1 cellular context compared by ENCODE assay signal in genomic region chr10:72241853-72242252, GRCh38.
TF ChIP-seq lines count a peak whose summit lies in the region.

No MANE protein-coding gene starts in this region.

TF ChIP-seq in WTC11, 78 proteins besides CTCF, POLR2A, EP300 and RAD21 (continued from another document):
- TF ChIP-seq, protein P1, sequence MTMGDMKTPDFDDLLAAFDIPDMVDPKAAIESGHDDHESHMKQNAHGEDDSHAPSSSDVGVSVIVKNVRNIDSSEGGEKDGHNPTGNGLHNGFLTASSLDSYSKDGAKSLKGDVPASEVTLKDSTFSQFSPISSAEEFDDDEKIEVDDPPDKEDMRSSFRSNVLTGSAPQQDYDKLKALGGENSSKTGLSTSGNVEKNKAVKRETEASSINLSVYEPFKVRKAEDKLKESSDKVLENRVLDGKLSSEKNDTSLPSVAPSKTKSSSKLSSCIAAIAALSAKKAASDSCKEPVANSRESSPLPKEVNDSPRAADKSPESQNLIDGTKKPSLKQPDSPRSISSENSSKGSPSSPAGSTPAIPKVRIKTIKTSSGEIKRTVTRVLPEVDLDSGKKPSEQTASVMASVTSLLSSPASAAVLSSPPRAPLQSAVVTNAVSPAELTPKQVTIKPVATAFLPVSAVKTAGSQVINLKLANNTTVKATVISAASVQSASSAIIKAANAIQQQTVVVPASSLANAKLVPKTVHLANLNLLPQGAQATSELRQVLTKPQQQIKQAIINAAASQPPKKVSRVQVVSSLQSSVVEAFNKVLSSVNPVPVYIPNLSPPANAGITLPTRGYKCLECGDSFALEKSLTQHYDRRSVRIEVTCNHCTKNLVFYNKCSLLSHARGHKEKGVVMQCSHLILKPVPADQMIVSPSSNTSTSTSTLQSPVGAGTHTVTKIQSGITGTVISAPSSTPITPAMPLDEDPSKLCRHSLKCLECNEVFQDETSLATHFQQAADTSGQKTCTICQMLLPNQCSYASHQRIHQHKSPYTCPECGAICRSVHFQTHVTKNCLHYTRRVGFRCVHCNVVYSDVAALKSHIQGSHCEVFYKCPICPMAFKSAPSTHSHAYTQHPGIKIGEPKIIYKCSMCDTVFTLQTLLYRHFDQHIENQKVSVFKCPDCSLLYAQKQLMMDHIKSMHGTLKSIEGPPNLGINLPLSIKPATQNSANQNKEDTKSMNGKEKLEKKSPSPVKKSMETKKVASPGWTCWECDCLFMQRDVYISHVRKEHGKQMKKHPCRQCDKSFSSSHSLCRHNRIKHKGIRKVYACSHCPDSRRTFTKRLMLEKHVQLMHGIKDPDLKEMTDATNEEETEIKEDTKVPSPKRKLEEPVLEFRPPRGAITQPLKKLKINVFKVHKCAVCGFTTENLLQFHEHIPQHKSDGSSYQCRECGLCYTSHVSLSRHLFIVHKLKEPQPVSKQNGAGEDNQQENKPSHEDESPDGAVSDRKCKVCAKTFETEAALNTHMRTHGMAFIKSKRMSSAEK (CRISPR knock-in tag; IDR thresholded peaks at IDR 0.05; ENCODE audit: borderline replicate concordance): no peak
- TF ChIP-seq SP1 (CRISPR knock-in tag; conservative IDR thresholded peaks at IDR 0.05) (no peak), E2F5 (CRISPR knock-in tag; IDR thresholded peaks at IDR 0.05) (no peak), JUN (CRISPR knock-in tag; IDR thresholded peaks at IDR 0.05) (no peak), SOX15 (CRISPR knock-in tag; IDR thresholded peaks at IDR 0.05) (no peak), HMGXB4 (CRISPR knock-in tag; IDR thresholded peaks at IDR 0.05) (no peak), ZNF423 (CRISPR knock-in tag; IDR thresholded peaks at IDR 0.05) (no peak), NR3C1 (CRISPR knock-in tag; conservative IDR thresholded peaks at IDR 0.05; ENCODE audit: low read depth) (no peak), AR (CRISPR knock-in tag; IDR thresholded peaks at IDR 0.05) (no peak), ERG (CRISPR knock-in tag; IDR thresholded peaks at IDR 0.05) (no peak), PREB (CRISPR knock-in tag; IDR thresholded peaks at IDR 0.05; ENCODE audit: borderline replicate concordance) (no peak), TEAD1 (CRISPR knock-in tag; IDR thresholded peaks at IDR 0.05) (no peak)
